Comparison of ENCODE assay signal across 18 cellular contexts in the genomic region with DNA sequence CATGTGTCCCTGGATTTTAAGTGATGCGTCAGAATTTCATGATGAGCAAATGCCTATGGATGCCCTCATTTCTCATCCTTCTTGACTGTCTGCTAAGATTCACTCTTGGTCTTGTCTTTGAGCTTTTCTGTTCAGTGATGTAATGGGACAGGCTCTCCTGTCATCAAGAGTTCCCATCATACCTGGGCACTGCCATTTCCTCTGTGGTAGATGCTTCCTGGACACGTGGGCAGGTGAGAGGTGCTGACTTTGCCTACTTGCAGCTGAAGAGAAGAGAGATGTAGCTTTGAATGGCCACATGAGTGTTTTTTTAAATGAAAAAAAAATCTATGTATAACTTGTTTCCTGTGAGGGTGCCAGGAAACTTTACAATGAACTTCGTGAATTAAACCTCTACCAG.
DNase-seq lines count a peak whose midpoint lies in the region; ATAC-seq and TF ChIP-seq lines count a peak whose summit lies in the region.
"Had no signal": no experiment of that assay in that cellular context is flagged by ENCODE, and none has a peak within 500 bp of the region (broad histone marks: within the 10 kb centered on the region; RNA-seq: fewer than 3 reads in every experiment).

No MANE protein-coding gene starts in this region.

- TF ChIP-seq POLR2A in ovary (IDR thresholded peaks at IDR 0.05): no peak

- TF ChIP-seq CTCF in DND-41 (IDR thresholded peaks at IDR 0.05; ENCODE audit: borderline replicate concordance, extremely low read depth, low read length, poor library complexity, severe bottlenecking): no peak
- no peak for TF ChIP-seq CTCF in ovary (IDR thresholded peaks at IDR 0.05)
- no peak for TF ChIP-seq CTCF in left ventricle myocardium inferior (IDR thresholded peaks at IDR 0.05; ENCODE audit: borderline replicate concordance)

- no peaks in the 10 kb centered on the region for H3K4me1 ChIP-seq in DND-41 (ENCODE audit: insufficient read depth, low read length)
- no peaks in the 10 kb centered on the region for H3K4me1 ChIP-seq in ovary (ENCODE audit: insufficient read depth)
- H3K4me1 ChIP-seq in left ventricle myocardium inferior: peaks cover 4% of the 10 kb centered on the region
- H3K4me1 ChIP-seq: left lung, psoas muscle had no signal

- H3K4me3 ChIP-seq in DND-41 (ENCODE audit: low read depth in 1 of 2, low read length in 2 of 2) (no peak overlapping the region), ovary (no peak overlapping the region), left ventricle myocardium inferior (no peak overlapping the region)
- H3K4me3 ChIP-seq: left lung, psoas muscle, skin epidermis, transverse colon had no signal

- TF ChIP-seq EP300 in ovary (IDR thresholded peaks at IDR 0.05): no peak

- H2AFZ ChIP-seq in DND-41 (ENCODE audit: low read depth, low read length): no peak overlapping the region

- intact Hi-C loops in ovary (cut with DNase I) (no loop called here), left ventricle myocardium inferior (cut with micrococcal nuclease) (no loop called here)
- intact Hi-C loops in activated T-helper 2 cell treated with anti-CD3 and anti-CD28 coated beads, Interferon-gamma antibody, Interleukin-2, Interleukin-4, amounts not matched to agents 10 μg/mL and 5 μg/mL and 100 μg/mL, durations not matched to agents 14 hours and 24 hours and 36 hours (cut with micrococcal nuclease): no loop called here

- peaks cover 8% of the 10 kb centered on the region for H3K36me3 Mint-ChIP-seq in T-helper 1 cell treated with Interleukin-12 subunit alpha and Interleukin-12 subunit beta and Interleukin-4 antibody, amounts not matched to agents 30 μg/mL and 1 μg/mL, for 36 hours (ENCODE audit: low read depth)
- H3K36me3 Mint-ChIP-seq in activated T-helper 2 cell treated with anti-CD3 and anti-CD28 coated beads, Interferon-gamma antibody, Interleukin-2, Interleukin-4, amounts not matched to agents 10 μg/mL and 5 μg/mL and 100 μg/mL, durations not matched to agents 14 hours and 24 hours and 36 hours (ENCODE audit: low read depth): no peaks in the 10 kb centered on the region
- H3K36me3 Mint-ChIP-seq: activated naive CD8-positive, alpha-beta T cell had no signal

- no peak overlapping the region for H3K27ac ChIP-seq in DND-41 (ENCODE audit: low read length)
- no peak overlapping the region for H3K27ac ChIP-seq in ovary
- no peak overlapping the region for H3K27ac ChIP-seq in left ventricle myocardium inferior (replicated peaks)
- H3K27ac ChIP-seq: left lung, psoas muscle, transverse colon had no signal

- H3K9me3 ChIP-seq in DND-41 (ENCODE audit: insufficient read depth, low read length, severe bottlenecking) (no peaks in the 10 kb centered on the region), ovary (no peaks in the 10 kb centered on the region), left ventricle myocardium inferior (replicated peaks) (no peaks in the 10 kb centered on the region)
- H3K9me3 ChIP-seq: left lung, psoas muscle, transverse colon had no signal

- H3K4me2 ChIP-seq in DND-41 (ENCODE audit: insufficient read depth, low read length): no peak overlapping the region

- 65 to 69% (median 66%) methylated on average over 3 of the region's 3 CpGs for WGBS in ovary, 3 donors

- no peaks in the 10 kb centered on the region for H3K9me3 Mint-ChIP-seq in T-helper 1 cell treated with Interleukin-12 subunit alpha and Interleukin-12 subunit beta and Interleukin-4 antibody, amounts not matched to agents 30 μg/mL and 1 μg/mL, for 36 hours
- no peaks in the 10 kb centered on the region for H3K9me3 Mint-ChIP-seq in activated T-helper 2 cell treated with anti-CD3 and anti-CD28 coated beads, Interferon-gamma antibody, Interleukin-2, Interleukin-4, amounts not matched to agents 10 μg/mL and 5 μg/mL and 100 μg/mL, durations not matched to agents 14 hours and 24 hours and 36 hours
- H3K9me3 Mint-ChIP-seq: neural crest cell; stimulated activated naive B cell treated with anti-CD40 and anti-IgM and Interleukin-4, amounts not matched to agents 10 μg/mL and 1 μg/mL and 100 μg/mL, for 72 hours had no signal

- H3K27ac Mint-ChIP-seq in T-helper 1 cell treated with Interleukin-12 subunit alpha and Interleukin-12 subunit beta and Interleukin-4 antibody, amounts not matched to agents 30 μg/mL and 1 μg/mL, for 36 hours: peak overlapping the region; percentile 45
- no peak overlapping the region for H3K27ac Mint-ChIP-seq in activated T-helper 2 cell treated with anti-CD3 and anti-CD28 coated beads, Interferon-gamma antibody, Interleukin-2, Interleukin-4, amounts not matched to agents 10 μg/mL and 5 μg/mL and 100 μg/mL, durations not matched to agents 14 hours and 24 hours and 36 hours
- H3K27ac Mint-ChIP-seq: activated naive CD8-positive, alpha-beta T cell; stimulated activated naive B cell treated with anti-CD40 and anti-IgM and Interleukin-4, amounts not matched to agents 10 μg/mL and 1 μg/mL and 100 μg/mL, for 72 hours had no signal

- H3K36me3 ChIP-seq in DND-41 (ENCODE audit: insufficient read depth, low read length): no peaks in the 10 kb centered on the region
- no peaks in the 10 kb centered on the region for H3K36me3 ChIP-seq in ovary
- H3K36me3 ChIP-seq in left ventricle myocardium inferior: no peaks in the 10 kb centered on the region
- H3K36me3 ChIP-seq: left lung, transverse colon had no signal

- no peak overlapping the region for H3K9ac ChIP-seq in DND-41 (ENCODE audit: low read depth, low read length)

- peaks cover 19% of the 10 kb centered on the region for H3K4me1 Mint-ChIP-seq in T-helper 1 cell treated with Interleukin-12 subunit alpha and Interleukin-12 subunit beta and Interleukin-4 antibody, amounts not matched to agents 30 μg/mL and 1 μg/mL, for 36 hours (ENCODE audit: low read depth)
- peaks cover 14% of the 10 kb centered on the region for H3K4me1 Mint-ChIP-seq in activated T-helper 2 cell treated with anti-CD3 and anti-CD28 coated beads, Interferon-gamma antibody, Interleukin-2, Interleukin-4, amounts not matched to agents 10 μg/mL and 5 μg/mL and 100 μg/mL, durations not matched to agents 14 hours and 24 hours and 36 hours (ENCODE audit: low read depth)

- H4K20me1 ChIP-seq in DND-41 (ENCODE audit: insufficient read depth, low read length): no peaks in the 10 kb centered on the region

- no peak for DNase-seq in DND-41
- peak; percentile 22 for DNase-seq in activated T-helper 9 cell treated with anti-CD3 and anti-CD28 coated beads, Interleukin-2, amount 50 U/mL, for 16 hours (ENCODE audit: low read depth)
- peak; percentile 15 for DNase-seq in stimulated activated CD4-positive, alpha-beta T cell treated with anti-CD3 and anti-CD28 coated beads, Interleukin-2, amount 100 ng/mL, for 4 hours (ENCODE audit: low read depth)
- no peak for DNase-seq in ovary
- no peak for DNase-seq in left ventricle myocardium inferior
- DNase-seq in activated T-helper 2 cell treated with anti-CD3 and anti-CD28 coated beads, Interferon-gamma antibody, Interleukin-2, Interleukin-4, amounts not matched to agents 10 μg/mL and 5 μg/mL and 100 μg/mL, durations not matched to agents 14 hours and 24 hours and 36 hours (ENCODE audit: low spot score): no peak
- DNase-seq: HCEC 1CT; left lung; NCI-H1417; NCI-H526 treated with DMSO at 0.1 percent for 48 hours; psoas muscle; Right ventricle myocardium superior; stimulated activated naive B cell treated with anti-CD40 and anti-IgM and Interleukin-4, amounts not matched to agents 10 μg/mL and 1 μg/mL and 100 μg/mL, for 72 hours; transverse colon had no signal

- no peak overlapping the region for H3K4me3 Mint-ChIP-seq in T-helper 1 cell treated with Interleukin-12 subunit alpha and Interleukin-12 subunit beta and Interleukin-4 antibody, amounts not matched to agents 30 μg/mL and 1 μg/mL, for 36 hours
- H3K4me3 Mint-ChIP-seq in activated T-helper 2 cell treated with anti-CD3 and anti-CD28 coated beads, Interferon-gamma antibody, Interleukin-2, Interleukin-4, amounts not matched to agents 10 μg/mL and 5 μg/mL and 100 μg/mL, durations not matched to agents 14 hours and 24 hours and 36 hours (ENCODE audit: low read depth): no peak overlapping the region
- H3K4me3 Mint-ChIP-seq: activated naive CD8-positive, alpha-beta T cell; neural crest cell; stimulated activated naive B cell treated with anti-CD40 and anti-IgM and Interleukin-4, amounts not matched to agents 10 μg/mL and 1 μg/mL and 100 μg/mL, for 72 hours had no signal

- H3K27me3 ChIP-seq in DND-41 (ENCODE audit: insufficient read depth, low read length, poor library complexity): no peaks in the 10 kb centered on the region
- no peaks in the 10 kb centered on the region for H3K27me3 ChIP-seq in ovary
- H3K27me3 ChIP-seq in left ventricle myocardium inferior (ENCODE audit: low read depth): no peaks in the 10 kb centered on the region
- H3K27me3 ChIP-seq: left lung, transverse colon had no signal

- no peaks in the 10 kb centered on the region for H3K79me2 ChIP-seq in DND-41 (ENCODE audit: insufficient read depth, low read length)

- ATAC-seq in DND-41 (ENCODE audit: insufficient read depth, low read depth): peak; percentile 39; the same call in 1 of the 3 replicates
- ATAC-seq: left lung; psoas muscle; stimulated activated naive B cell treated with anti-CD40 and anti-IgM and Interleukin-4, amounts not matched to agents 10 μg/mL and 1 μg/mL and 100 μg/mL, for 72 hours had no signal

- H3K27me3 Mint-ChIP-seq in T-helper 1 cell treated with Interleukin-12 subunit alpha and Interleukin-12 subunit beta and Interleukin-4 antibody, amounts not matched to agents 30 μg/mL and 1 μg/mL, for 36 hours (ENCODE audit: low read depth): no peaks in the 10 kb centered on the region
- H3K27me3 Mint-ChIP-seq in activated T-helper 2 cell treated with anti-CD3 and anti-CD28 coated beads, Interferon-gamma antibody, Interleukin-2, Interleukin-4, amounts not matched to agents 10 μg/mL and 5 μg/mL and 100 μg/mL, durations not matched to agents 14 hours and 24 hours and 36 hours (ENCODE audit: low read depth): no peaks in the 10 kb centered on the region
- H3K27me3 Mint-ChIP-seq: activated naive CD8-positive, alpha-beta T cell; stimulated activated naive B cell treated with anti-CD40 and anti-IgM and Interleukin-4, amounts not matched to agents 10 μg/mL and 1 μg/mL and 100 μg/mL, for 72 hours had no signal

Comparison
In these comparisons a context has a peak if more than half of its experiments do, and no peak if none do; other contexts are left out.
1. DNase-seq: peak in activated T-helper 9 cell treated with anti-CD3 and anti-CD28 coated beads, Interleukin-2, amount 50 U/mL, for 16 hours (single experiment) and stimulated activated CD4-positive, alpha-beta T cell treated with anti-CD3 and anti-CD28 coated beads, Interleukin-2, amount 100 ng/mL, for 4 hours (single experiment); none in DND-41 (single experiment), ovary (0 of 5), left ventricle myocardium inferior (single experiment) and activated T-helper 2 cell treated with anti-CD3 and anti-CD28 coated beads, Interferon-gamma antibody, Interleukin-2, Interleukin-4, amounts not matched to agents 10 μg/mL and 5 μg/mL and 100 μg/mL, durations not matched to agents 14 hours and 24 hours and 36 hours (single experiment).